1 cellular context compared by ENCODE assay signal in the genomic region with DNA sequence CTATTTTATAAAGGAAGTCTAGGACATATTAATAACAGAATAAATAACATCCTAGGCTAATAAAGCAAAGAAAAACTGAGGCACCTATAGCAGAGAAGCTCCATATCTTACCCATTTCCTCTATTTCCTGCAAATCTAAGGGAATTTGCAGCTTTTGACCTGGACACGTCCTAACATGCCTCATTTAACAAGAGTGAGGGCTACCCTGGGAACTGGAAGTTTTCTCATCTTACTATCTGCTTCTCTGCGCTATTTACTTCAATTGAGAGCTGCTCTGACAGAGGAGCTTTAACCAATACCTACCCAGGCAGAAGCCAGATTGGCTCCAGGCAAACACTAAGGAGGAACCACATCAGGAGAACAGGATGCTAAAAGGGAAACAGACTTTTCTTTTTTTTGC.
TF ChIP-seq lines count a peak whose summit lies in the region.

No MANE protein-coding gene starts in this region.

TF ChIP-seq in H1, 55 proteins besides CTCF, POLR2A, EP300 and RAD21:
- TF ChIP-seq SP2 (IDR thresholded peaks at IDR 0.05; ENCODE audit: low read length) (no peak), CTBP2 (IDR thresholded peaks at IDR 0.05; ENCODE audit: borderline replicate concordance, insufficient read depth, insufficient read length, low read length) (no peak), SIX5 (IDR thresholded peaks at IDR 0.05; ENCODE audit: low read depth, low read length) (no peak), PHF8 (conservative IDR thresholded peaks at IDR 0.05; ENCODE audit: low read depth, low read length) (no peak), CHD1 (IDR thresholded peaks at IDR 0.05; ENCODE audit: low read depth, low read length) (no peak), CEBPB (IDR thresholded peaks at IDR 0.05; ENCODE audit: low read depth, low read length) (no peak), SP4 (IDR thresholded peaks at IDR 0.05; ENCODE audit: low read length) (no peak), GABPA (IDR thresholded peaks at IDR 0.05; ENCODE audit: borderline replicate concordance, insufficient read depth, low read length) (no peak), ASH2L (IDR thresholded peaks at IDR 0.05; ENCODE audit: low read length) (no peak), HDAC6 (IDR thresholded peaks at IDR 0.05; ENCODE audit: low read depth, low read length) (no peak), BRCA1 (IDR thresholded peaks at IDR 0.05; ENCODE audit: low read depth, low read length) (no peak), CBX8 (IDR thresholded peaks at IDR 0.05; ENCODE audit: borderline replicate concordance, low read depth, low read length) (no peak), TEAD4 (IDR thresholded peaks at IDR 0.05; ENCODE audit: low read depth, low read length) (no peak)
